20 cellular contexts compared by ENCODE assay signal in the genomic region with DNA sequence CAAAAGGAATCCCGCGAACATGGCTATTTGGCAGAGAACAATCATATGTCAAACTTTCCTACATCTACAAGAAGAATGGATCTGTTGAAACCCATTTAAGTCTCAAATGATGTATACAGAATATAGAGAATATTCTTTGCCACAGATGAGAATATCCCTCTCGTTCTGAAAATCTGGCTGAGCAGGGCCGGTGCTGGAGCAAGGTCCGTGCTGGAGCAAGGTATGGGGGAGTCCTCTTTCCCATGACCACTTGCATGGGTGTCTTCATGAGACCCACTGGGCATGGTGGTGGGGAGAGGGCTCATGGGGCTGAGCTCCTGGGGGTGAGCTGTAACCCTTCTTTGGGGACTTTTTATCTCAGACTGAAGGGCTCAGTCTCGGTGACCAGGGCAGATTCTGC.
"Had no signal": no experiment of that assay in that cellular context is flagged by ENCODE, and none has a peak within 500 bp of the region (broad histone marks: within the 10 kb centered on the region; RNA-seq: fewer than 3 reads in every experiment).

No MANE protein-coding gene starts in this region.

- H3K9ac ChIP-seq: SK-N-SH had no signal

- H3K4me2 ChIP-seq: PC-9, SK-N-SH had no signal

- H3K9me3 ChIP-seq: SJCRH30, SK-N-SH had no signal

- H3K27ac ChIP-seq: brain microvascular endothelial cell, cardiac muscle cell, PC-9, SJCRH30, WERI-Rb-1 had no signal

- H3K4me3 ChIP-seq: cardiac muscle cell, PC-9, SJCRH30 had no signal

- H3K4me1 ChIP-seq: SJCRH30 had no signal

- ATAC-seq: activated CD4-positive, alpha-beta T cell treated with anti-CD3 and anti-CD28 coated beads for 36 hours; activated T-helper 17 cell treated with anti-CD3 and anti-CD28 coated beads, Interleukin-2, amount 50 U/mL, for 72 hours had no signal

- H3K36me3 ChIP-seq: brain microvascular endothelial cell, cardiac muscle cell, SJCRH30, WERI-Rb-1 had no signal

- H2AFZ ChIP-seq: PC-9 had no signal

- DNase-seq: activated CD4-positive, alpha-beta memory T cell treated with anti-CD3 and anti-CD28 coated beads, Interleukin-2, amount 10 ng/mL, durations not matched to agents 7 days and 5 days; activated CD4-positive, alpha-beta T cell treated with anti-CD3 and anti-CD28 coated beads for 36 hours; activated CD4-positive, alpha-beta T cell treated with anti-CD3 and anti-CD28 coated beads, Interleukin-2, amount 50 U/mL, for 1 hour; activated gamma-delta T cell; activated naive CD4-positive, alpha-beta T cell treated with anti-CD3 and anti-CD28 coated beads for 36 hours; activated T-cell treated with anti-CD3 and anti-CD28 coated beads for 4 hours; activated T-cell treated with anti-CD3 and anti-CD28 coated beads, Interleukin-2, amount 50 U/mL, for 48 hours; Karpas-422; MM.1S; NCI-H1105; NCI-H187; Right ventricle myocardium superior; SJCRH30; SK-N-SH; SW 1271; WERI-Rb-1 had no signal

- H3K27me3 ChIP-seq: brain microvascular endothelial cell, cardiac muscle cell, SJCRH30 had no signal
